ENCODE assay signal across 2 cellular contexts in the genomic region with DNA sequence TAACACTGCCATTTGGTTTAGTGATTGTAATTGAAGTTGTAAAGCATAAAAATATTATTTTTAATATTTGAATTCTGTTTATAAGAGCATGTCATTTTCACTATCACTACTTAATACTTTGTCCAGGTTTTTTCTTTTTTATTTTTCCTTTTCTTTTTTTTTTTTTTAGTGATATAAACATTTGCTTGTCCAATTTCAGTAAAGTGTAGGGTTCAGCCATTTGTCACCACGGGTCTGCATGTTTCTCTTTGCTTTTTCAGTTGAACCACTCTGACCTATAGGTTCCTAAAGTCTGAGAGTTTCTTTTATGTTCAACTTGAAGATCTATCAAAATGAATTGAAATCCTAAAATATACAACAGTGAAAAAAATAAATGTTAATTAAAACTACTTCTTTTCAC.
TF ChIP-seq lines count a peak whose summit lies in the region.

No MANE protein-coding gene starts in this region.

TF ChIP-seq in IMR-90, 13 proteins besides CTCF, POLR2A, EP300 and RAD21:
- no peak for TF ChIP-seq CHD1 (IDR thresholded peaks at IDR 0.05; ENCODE audit: low read depth, low read length)
- no peak for TF ChIP-seq MAZ (IDR thresholded peaks at IDR 0.05; ENCODE audit: borderline replicate concordance, low read depth, low read length)
- no peak for TF ChIP-seq BHLHE40 (IDR thresholded peaks at IDR 0.05; ENCODE audit: low read depth, low read length)
- TF ChIP-seq, protein P1, sequence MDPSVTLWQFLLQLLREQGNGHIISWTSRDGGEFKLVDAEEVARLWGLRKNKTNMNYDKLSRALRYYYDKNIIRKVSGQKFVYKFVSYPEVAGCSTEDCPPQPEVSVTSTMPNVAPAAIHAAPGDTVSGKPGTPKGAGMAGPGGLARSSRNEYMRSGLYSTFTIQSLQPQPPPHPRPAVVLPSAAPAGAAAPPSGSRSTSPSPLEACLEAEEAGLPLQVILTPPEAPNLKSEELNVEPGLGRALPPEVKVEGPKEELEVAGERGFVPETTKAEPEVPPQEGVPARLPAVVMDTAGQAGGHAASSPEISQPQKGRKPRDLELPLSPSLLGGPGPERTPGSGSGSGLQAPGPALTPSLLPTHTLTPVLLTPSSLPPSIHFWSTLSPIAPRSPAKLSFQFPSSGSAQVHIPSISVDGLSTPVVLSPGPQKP (IDR thresholded peaks at IDR 0.05; ENCODE audit: borderline replicate concordance, low read depth, low read length) = no peak
TF ChIP-seq in IMR-90: peak in this region for 0.

TF ChIP-seq in GM12878, 131 proteins besides CTCF, POLR2A, EP300 and RAD21:
- TF ChIP-seq BRCA1 (IDR thresholded peaks at IDR 0.05; ENCODE audit: low read depth, low read length) (no peak), NBN (IDR thresholded peaks at IDR 0.05) (0 out of 2 replicates have a peak, but pooled peaks have one; percentile 24)
- TF ChIP-seq, protein P2, sequence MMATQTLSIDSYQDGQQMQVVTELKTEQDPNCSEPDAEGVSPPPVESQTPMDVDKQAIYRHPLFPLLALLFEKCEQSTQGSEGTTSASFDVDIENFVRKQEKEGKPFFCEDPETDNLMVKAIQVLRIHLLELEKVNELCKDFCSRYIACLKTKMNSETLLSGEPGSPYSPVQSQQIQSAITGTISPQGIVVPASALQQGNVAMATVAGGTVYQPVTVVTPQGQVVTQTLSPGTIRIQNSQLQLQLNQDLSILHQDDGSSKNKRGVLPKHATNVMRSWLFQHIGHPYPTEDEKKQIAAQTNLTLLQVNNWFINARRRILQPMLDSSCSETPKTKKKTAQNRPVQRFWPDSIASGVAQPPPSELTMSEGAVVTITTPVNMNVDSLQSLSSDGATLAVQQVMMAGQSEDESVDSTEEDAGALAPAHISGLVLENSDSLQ (IDR thresholded peaks at IDR 0.05) = no peak
- TF ChIP-seq, protein P3, sequence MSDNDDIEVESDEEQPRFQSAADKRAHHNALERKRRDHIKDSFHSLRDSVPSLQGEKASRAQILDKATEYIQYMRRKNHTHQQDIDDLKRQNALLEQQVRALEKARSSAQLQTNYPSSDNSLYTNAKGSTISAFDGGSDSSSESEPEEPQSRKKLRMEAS (IDR thresholded peaks at IDR 0.05; ENCODE audit: low read depth, low read length) = no peak
- TF ChIP-seq, protein P4, sequence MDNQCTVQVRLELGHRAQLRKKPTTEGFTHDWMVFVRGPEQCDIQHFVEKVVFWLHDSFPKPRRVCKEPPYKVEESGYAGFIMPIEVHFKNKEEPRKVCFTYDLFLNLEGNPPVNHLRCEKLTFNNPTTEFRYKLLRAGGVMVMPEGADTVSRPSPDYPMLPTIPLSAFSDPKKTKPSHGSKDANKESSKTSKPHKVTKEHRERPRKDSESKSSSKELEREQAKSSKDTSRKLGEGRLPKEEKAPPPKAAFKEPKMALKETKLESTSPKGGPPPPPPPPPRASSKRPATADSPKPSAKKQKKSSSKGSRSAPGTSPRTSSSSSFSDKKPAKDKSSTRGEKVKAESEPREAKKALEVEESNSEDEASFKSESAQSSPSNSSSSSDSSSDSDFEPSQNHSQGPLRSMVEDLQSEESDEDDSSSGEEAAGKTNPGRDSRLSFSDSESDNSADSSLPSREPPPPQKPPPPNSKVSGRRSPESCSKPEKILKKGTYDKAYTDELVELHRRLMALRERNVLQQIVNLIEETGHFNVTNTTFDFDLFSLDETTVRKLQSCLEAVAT (IDR thresholded peaks at IDR 0.05) = peak; percentile 97
TF ChIP-seq in GM12878: peak in this region for 2.
